19 cellular contexts compared by ENCODE assay signal in genomic region chr11:95014184-95014821, GRCh38. TPM values are rescaled to one million over a fixed set of nuclear protein-coding genes. Genes with fewer than 3 reads are reported as not detected.
DNase-seq lines count a peak whose midpoint lies in the region; ATAC-seq, FAIRE-seq and TF ChIP-seq lines count a peak whose summit lies in the region.
"Had no signal": no experiment of that assay in that cellular context is flagged by ENCODE, and none has a peak within 500 bp of the region (broad histone marks: within the 10 kb centered on the region; RNA-seq: fewer than 3 reads in every experiment).

No MANE protein-coding gene starts in this region.

- TF ChIP-seq EP300 in HepG2 (IDR thresholded peaks at IDR 0.05; ENCODE audit: low read depth in 2 of 2, low read length in 2 of 2) = no peak
- TF ChIP-seq EP300 in HepG2 (CRISPR knock-in tag; IDR thresholded peaks at IDR 0.05; ENCODE audit: borderline replicate concordance) = no peak

- H3K36me3 ChIP-seq in HepG2 (replicated peaks in 1 of 2; ENCODE audit: control insufficient read depth in 1 of 2, insufficient read depth in 2 of 2, low read length in 2 of 2) (no peaks in the 10 kb centered on the region), right lobe of liver (no peaks in the 10 kb centered on the region), psoas muscle (ENCODE audit: insufficient read depth in 1 of 2, low read depth in 1 of 2) (no peaks in the 10 kb centered on the region)

- no peak overlapping the region for H3K4me3 ChIP-seq in HepG2 (replicated peaks in 1 of 3; ENCODE audit: insufficient read depth in 1 of 3, low read depth in 2 of 3, low read length in 3 of 3)
- no peak overlapping the region for H3K4me3 ChIP-seq in right lobe of liver
- H3K4me3 ChIP-seq in psoas muscle = no peak overlapping the region
- H3K4me3 ChIP-seq: A549, GM23338 had no signal

- H3K4me1 ChIP-seq in HepG2 (ENCODE audit: insufficient read depth, low read length) = no peaks in the 10 kb centered on the region
- H3K4me1 ChIP-seq in right lobe of liver = no peaks in the 10 kb centered on the region
- no peaks in the 10 kb centered on the region for H3K4me1 ChIP-seq in psoas muscle
- H3K4me1 ChIP-seq: A549 had no signal

- H3K27ac ChIP-seq in HepG2 (ENCODE audit: extremely low read length, insufficient read depth, low read length) (no peak overlapping the region), right lobe of liver (no peak overlapping the region), psoas muscle (no peak overlapping the region)
- H3K27ac ChIP-seq: 22Rv1, A549, C4-2B had no signal

- TF ChIP-seq POLR2A in HepG2 (IDR thresholded peaks at IDR 0.05; ENCODE audit: insufficient read depth in 1 of 2, low read depth in 2 of 2, low read length in 2 of 2) = no peak
- TF ChIP-seq POLR2A in right lobe of liver (IDR thresholded peaks at IDR 0.05) = no peak

- no peak for TF ChIP-seq CTCF in HepG2 (CRISPR knock-in tag; IDR thresholded peaks at IDR 0.05)
- no peak for TF ChIP-seq CTCF in right lobe of liver (IDR thresholded peaks at IDR 0.05)
- no peak for TF ChIP-seq CTCF in psoas muscle (IDR thresholded peaks at IDR 0.05)

- no peak overlapping the region for H3K4me2 ChIP-seq in HepG2 (ENCODE audit: low read depth, low read length)
- H3K4me2 ChIP-seq: A549, GM23338 had no signal

- H3K9me3 ChIP-seq in HepG2 (ENCODE audit: low read length) (no peaks in the 10 kb centered on the region), right lobe of liver (no peaks in the 10 kb centered on the region), psoas muscle (no peaks in the 10 kb centered on the region)
- H3K9me3 ChIP-seq: A549, Caco-2 had no signal

- POLR2A ChIA-PET in HepG2 (lab: Yijun Ruan, JAX) = no interaction called here

- CTCF ChIA-PET in HepG2 (lab: Yijun Ruan, JAX; ENCODE audit: low intra/inter-chr PET ratio, low total read pairs) = no interaction called here

- ATAC-seq in HepG2 = peak; percentile 59; the same call in 2 of the 3 replicates
- no peak for ATAC-seq in right lobe of liver
- ATAC-seq in HG03378 (IDR thresholded peaks at IDR 0.05; ENCODE audit: unreplicated experiment) = no peak
- ATAC-seq in psoas muscle = no peak
- ATAC-seq: A549, GM23338, HCT116 had no signal

- H4K20me1 ChIP-seq in HepG2 (ENCODE audit: insufficient read depth, low read length) = no peaks in the 10 kb centered on the region

- intact Hi-C loops in HepG2 (cut with micrococcal nuclease; ENCODE audit: unreplicated experiment) = no loop called here
- intact Hi-C loops in right lobe of liver (cut with DNase I) = no loop called here
- intact Hi-C loops in psoas muscle (cut with DNase I) = no loop called here

- H2AFZ ChIP-seq in HepG2 (ENCODE audit: low read length) = no peak overlapping the region
- H2AFZ ChIP-seq: GM23338 had no signal

- no peak for FAIRE-seq in HepG2 (lab: Jason Lieb, UNC)
- FAIRE-seq: A549, D721Med had no signal

- DNase-seq in HepG2 (ENCODE audit: low spot score) (no peak), right lobe of liver (no peak), cerebellum (ENCODE audit: low spot score) (peak; percentile 62), NCI-H446 (lab: John Stamatoyannopoulos, UW) (no peak), psoas muscle (no peak)
- DNase-seq: AML-193; Caco-2; CD4-positive, alpha-beta T cell; GF-D8; H7; HFFc6 had no signal

- H3K27me3 ChIP-seq in HepG2 (ENCODE audit: control insufficient read depth in 1 of 2, insufficient read depth in 2 of 2, low read length in 2 of 2) = peaks cover 3 to 11% of the 10 kb centered on the region in 2 experiments; a peak in 2 of 5 replicates
- H3K27me3 ChIP-seq in right lobe of liver = no peaks in the 10 kb centered on the region
- H3K27me3 ChIP-seq in psoas muscle (ENCODE audit: insufficient read depth in 3 of 3, low read length in 2 of 3) = peaks cover 0 to 4% (median 0%) of the 10 kb centered on the region in 3 donors

- BruUV-seq in HepG2 (replicated peaks; lab: Mats Ljungman, UMichigan) = no TSS peak

- WGBS in HepG2 (ENCODE audit: low lambda C conversion rate) = 23% methylated on average over 6 of the region's 12 CpGs
- 70% methylated on average over 4 of the region's 12 CpGs for WGBS in right lobe of liver (ENCODE audit: insufficient coverage, low coverage, low lambda C conversion rate, missing lambda C conversion rate)
- 69 to 77% (median 76%) methylated on average over 12 of the region's 12 CpGs for WGBS in psoas muscle, 3 donors

- no peak for TF ChIP-seq RAD21 in HepG2 (CRISPR knock-in tag; IDR thresholded peaks at IDR 0.05)

- in situ Hi-C loops in HepG2 (cut with HindIII; ENCODE audit: extremely low pct_ligation_motif_present, low pct_unique_long_range_greater_than_20kb) = no loop called here

- no peak overlapping the region for H3K9ac ChIP-seq in HepG2 (ENCODE audit: insufficient read depth, low read depth, low read length)

- H3K79me2 ChIP-seq in HepG2 (ENCODE audit: insufficient read depth, low read length) = no peaks in the 10 kb centered on the region

RNA-seq across cellular contexts. Expression of gene KDM4E, which starts 10.8 kb away (rescaled TPM):
- total RNA-seq in HepG2 (2016; rRNA removed; fragmentation: Illumina TruSeq; extraction: Trizol) (not detected in 2 replicates), right lobe of liver (not detected), cerebellum (not detected), psoas muscle (not detected)
- not detected in 2 replicates for total RNA-seq in HepG2 (2016; cell fraction: cytosol; rRNA removed; fragmentation: Illumina TruSeq; extraction: Trizol; ENCODE audit: low read depth)
- not detected in 2 replicates for total RNA-seq in HepG2 (2016; cell fraction: insoluble cytoplasmic fraction; rRNA removed; fragmentation: Illumina TruSeq; extraction: Trizol)
- total RNA-seq in HepG2 (2016; cell fraction: membrane; rRNA removed; fragmentation: Illumina TruSeq; extraction: Trizol) = not detected in 2 replicates
- total RNA-seq in HepG2 (2016; cell fraction: nucleus; rRNA removed; fragmentation: Illumina TruSeq; extraction: Trizol) = not detected in 2 replicates
- polyA plus RNA-seq in HepG2 (2011; rRNA removed) (not detected in 2 replicates), psoas muscle (not detected)
- polyA plus RNA-seq in HepG2 (2011; cell fraction: cytosol; rRNA removed) = not detected in 2 replicates
- not detected in 2 replicates for polyA plus RNA-seq in HepG2 (2011; cell fraction: nucleus; rRNA removed)
- polyA plus RNA-seq in HepG2 (2012) = not detected in 2 replicates
- not detected in 2 replicates for polyA plus RNA-seq in HepG2 (2016; cell fraction: cytosol; fragmentation: Illumina TruSeq; extraction: Trizol; ENCODE audit: low read depth)
- polyA plus RNA-seq in HepG2 (2016; cell fraction: insoluble cytoplasmic fraction; fragmentation: Illumina TruSeq; extraction: Trizol; ENCODE audit: low read depth) = not detected in 2 replicates
- not detected in 2 replicates for polyA plus RNA-seq in HepG2 (2016; cell fraction: membrane; fragmentation: Illumina TruSeq; extraction: Trizol; ENCODE audit: low read depth)
- not detected in 2 replicates for polyA plus RNA-seq in HepG2 (2016; cell fraction: nucleus; fragmentation: Illumina TruSeq; extraction: Trizol; ENCODE audit: insufficient read depth, low read depth)
- not detected in 2 replicates for polyA minus RNA-seq in HepG2 (2011; rRNA and poly(A)+ RNA removed; ENCODE audit: low replicate concordance)
- not detected in 2 replicates for polyA minus RNA-seq in HepG2 (2011; cell fraction: cytosol; rRNA and poly(A)+ RNA removed)
- polyA minus RNA-seq in HepG2 (2011; cell fraction: nucleus; rRNA and poly(A)+ RNA removed) = not detected in 2 replicates
- total RNA-seq: Caco-2; CD4-positive, alpha-beta T cell; GM23338; H7; HFFc6 had no signal
- polyA plus RNA-seq: A549, BJ, GM23338 had no signal

RNA-seq across cellular contexts. Expression of gene KDM4F, which starts 34.9 kb away (rescaled TPM):
- total RNA-seq in HepG2 (2016; rRNA removed; fragmentation: Illumina TruSeq; extraction: Trizol) (not detected in 2 replicates), right lobe of liver (not detected), cerebellum (not detected), psoas muscle (not detected)
- total RNA-seq in HepG2 (2016; cell fraction: cytosol; rRNA removed; fragmentation: Illumina TruSeq; extraction: Trizol; ENCODE audit: low read depth) = not detected in 2 replicates
- total RNA-seq in HepG2 (2016; cell fraction: insoluble cytoplasmic fraction; rRNA removed; fragmentation: Illumina TruSeq; extraction: Trizol) = not detected in 2 replicates
- not detected in 2 replicates for total RNA-seq in HepG2 (2016; cell fraction: membrane; rRNA removed; fragmentation: Illumina TruSeq; extraction: Trizol)
- total RNA-seq in HepG2 (2016; cell fraction: nucleus; rRNA removed; fragmentation: Illumina TruSeq; extraction: Trizol) = not detected in 2 replicates
- polyA plus RNA-seq in HepG2 (2011; rRNA removed) (not detected in 2 replicates), psoas muscle (not detected)
- not detected in 2 replicates for polyA plus RNA-seq in HepG2 (2011; cell fraction: cytosol; rRNA removed)
- not detected in 2 replicates for polyA plus RNA-seq in HepG2 (2011; cell fraction: nucleus; rRNA removed)
- polyA plus RNA-seq in HepG2 (2012) = not detected in 2 replicates
- polyA plus RNA-seq in HepG2 (2016; cell fraction: cytosol; fragmentation: Illumina TruSeq; extraction: Trizol; ENCODE audit: low read depth) = not detected in 2 replicates
- not detected in 2 replicates for polyA plus RNA-seq in HepG2 (2016; cell fraction: insoluble cytoplasmic fraction; fragmentation: Illumina TruSeq; extraction: Trizol; ENCODE audit: low read depth)
- not detected in 2 replicates for polyA plus RNA-seq in HepG2 (2016; cell fraction: membrane; fragmentation: Illumina TruSeq; extraction: Trizol; ENCODE audit: low read depth)
- polyA plus RNA-seq in HepG2 (2016; cell fraction: nucleus; fragmentation: Illumina TruSeq; extraction: Trizol; ENCODE audit: insufficient read depth, low read depth) = not detected in 2 replicates
- not detected in 2 replicates for polyA minus RNA-seq in HepG2 (2011; rRNA and poly(A)+ RNA removed; ENCODE audit: low replicate concordance)
- not detected in 2 replicates for polyA minus RNA-seq in HepG2 (2011; cell fraction: cytosol; rRNA and poly(A)+ RNA removed)
- polyA minus RNA-seq in HepG2 (2011; cell fraction: nucleus; rRNA and poly(A)+ RNA removed) = not detected in 2 replicates
- total RNA-seq: Caco-2; CD4-positive, alpha-beta T cell; GM23338; H7; HFFc6 had no signal
- polyA plus RNA-seq: A549, BJ, GM23338 had no signal

RNA-seq across cellular contexts. Expression of gene KDM4D, which starts 40.8 kb away (rescaled TPM):
- total RNA-seq in HepG2 (2016; rRNA removed; fragmentation: Illumina TruSeq; extraction: Trizol) (1.3 and 2.0 TPM in 2 replicates), right lobe of liver (under 1 TPM; 0.07 to 0.80 (median 0.18) TPM), cerebellum (1.8 TPM), psoas muscle (under 1 TPM; 0.30 to 0.82 (median 0.53) TPM)
- total RNA-seq in HepG2 (2016; cell fraction: cytosol; rRNA removed; fragmentation: Illumina TruSeq; extraction: Trizol; ENCODE audit: low read depth) = 0.44 and 0.61 TPM in 2 replicates
- total RNA-seq in HepG2 (2016; cell fraction: insoluble cytoplasmic fraction; rRNA removed; fragmentation: Illumina TruSeq; extraction: Trizol) = 1.3 and 1.8 TPM in 2 replicates
- 0.83 and 1.2 TPM in 2 replicates for total RNA-seq in HepG2 (2016; cell fraction: membrane; rRNA removed; fragmentation: Illumina TruSeq; extraction: Trizol)
- total RNA-seq in HepG2 (2016; cell fraction: nucleus; rRNA removed; fragmentation: Illumina TruSeq; extraction: Trizol) = 1.3 TPM in 2 replicates
- polyA plus RNA-seq in HepG2 (2011; rRNA removed) (0.96 and 1.4 TPM in 2 replicates), psoas muscle (under 1 TPM; 0.15 to 0.91 (median 0.63) TPM)
- polyA plus RNA-seq in HepG2 (2011; cell fraction: cytosol; rRNA removed) = 1.3 and 1.5 TPM in 2 replicates
- polyA plus RNA-seq in HepG2 (2011; cell fraction: nucleus; rRNA removed) = 0.90 and 1.0 TPM in 2 replicates
- 1.0 and 1.3 TPM in 2 replicates for polyA plus RNA-seq in HepG2 (2012)
- 0.07 and 0.12 TPM in 2 replicates for polyA plus RNA-seq in HepG2 (2016; cell fraction: cytosol; fragmentation: Illumina TruSeq; extraction: Trizol; ENCODE audit: low read depth)
- 1.7 and 2.0 TPM in 2 replicates for polyA plus RNA-seq in HepG2 (2016; cell fraction: insoluble cytoplasmic fraction; fragmentation: Illumina TruSeq; extraction: Trizol; ENCODE audit: low read depth)
- 0.34 and 0.38 TPM in 2 replicates for polyA plus RNA-seq in HepG2 (2016; cell fraction: membrane; fragmentation: Illumina TruSeq; extraction: Trizol; ENCODE audit: low read depth)
- 0.82 and 1.1 TPM in 2 replicates for polyA plus RNA-seq in HepG2 (2016; cell fraction: nucleus; fragmentation: Illumina TruSeq; extraction: Trizol; ENCODE audit: insufficient read depth, low read depth)
- 1.8 and 3.3 TPM in 2 replicates for polyA minus RNA-seq in HepG2 (2011; rRNA and poly(A)+ RNA removed; ENCODE audit: low replicate concordance)
- polyA minus RNA-seq in HepG2 (2011; cell fraction: cytosol; rRNA and poly(A)+ RNA removed) = 0.89 and 0.97 TPM in 2 replicates
- polyA minus RNA-seq in HepG2 (2011; cell fraction: nucleus; rRNA and poly(A)+ RNA removed) = 1.5 and 2.3 TPM in 2 replicates

RNA-seq across cellular contexts. Expression of gene CWC15, which starts 40.9 kb away (rescaled TPM):
- total RNA-seq in HepG2 (2016; rRNA removed; fragmentation: Illumina TruSeq; extraction: Trizol) = 61.2 and 73.7 TPM in 2 replicates
- 41.5 and 45.6 TPM in 2 replicates for total RNA-seq in HepG2 (2016; cell fraction: cytosol; rRNA removed; fragmentation: Illumina TruSeq; extraction: Trizol; ENCODE audit: low read depth)
- 63.8 and 74.1 TPM in 2 replicates for total RNA-seq in HepG2 (2016; cell fraction: insoluble cytoplasmic fraction; rRNA removed; fragmentation: Illumina TruSeq; extraction: Trizol)
- 40.8 and 43.7 TPM in 2 replicates for total RNA-seq in HepG2 (2016; cell fraction: membrane; rRNA removed; fragmentation: Illumina TruSeq; extraction: Trizol)
- 42.3 and 46.0 TPM in 2 replicates for total RNA-seq in HepG2 (2016; cell fraction: nucleus; rRNA removed; fragmentation: Illumina TruSeq; extraction: Trizol)
- 26.0 and 27.6 TPM in 2 replicates for polyA plus RNA-seq in HepG2 (2011; rRNA removed)
- 10.0 and 18.5 TPM in 2 replicates for polyA plus RNA-seq in HepG2 (2011; cell fraction: cytosol; rRNA removed)
- polyA plus RNA-seq in HepG2 (2011; cell fraction: nucleus; rRNA removed) = 18.8 and 23.9 TPM in 2 replicates
- polyA plus RNA-seq in HepG2 (2012) = 40.3 and 49.4 TPM in 2 replicates
- polyA plus RNA-seq in HepG2 (2016; cell fraction: cytosol; fragmentation: Illumina TruSeq; extraction: Trizol; ENCODE audit: low read depth) = 39.3 and 49.7 TPM in 2 replicates
- 85.1 and 88.1 TPM in 2 replicates for polyA plus RNA-seq in HepG2 (2016; cell fraction: insoluble cytoplasmic fraction; fragmentation: Illumina TruSeq; extraction: Trizol; ENCODE audit: low read depth)
- 42.4 and 46.8 TPM in 2 replicates for polyA plus RNA-seq in HepG2 (2016; cell fraction: membrane; fragmentation: Illumina TruSeq; extraction: Trizol; ENCODE audit: low read depth)
- polyA plus RNA-seq in HepG2 (2016; cell fraction: nucleus; fragmentation: Illumina TruSeq; extraction: Trizol; ENCODE audit: insufficient read depth, low read depth) = 79.7 TPM in 2 replicates
- 4.7 and 10.9 TPM in 2 replicates for polyA minus RNA-seq in HepG2 (2011; rRNA and poly(A)+ RNA removed; ENCODE audit: low replicate concordance)
- polyA minus RNA-seq in HepG2 (2011; cell fraction: cytosol; rRNA and poly(A)+ RNA removed) = 10.6 and 13.9 TPM in 2 replicates
- polyA minus RNA-seq in HepG2 (2011; cell fraction: nucleus; rRNA and poly(A)+ RNA removed) = 60.4 and 61.5 TPM in 2 replicates
- 10 to 100 TPM; 23.5 to 31.0 (median 26.7) TPM for total RNA-seq in right lobe of liver
- 44.7 TPM for total RNA-seq in cerebellum
- total RNA-seq in psoas muscle = 10 to 100 TPM; 81.4 to 91.6 (median 83.3) TPM
- polyA plus RNA-seq in psoas muscle = 10 to 100 TPM; 71.4 to 89.7 (median 72.4) TPM

RNA-seq across cellular contexts. Expression of gene SRSF8, which starts 52.4 kb away (rescaled TPM):
- total RNA-seq in HepG2 (2016; rRNA removed; fragmentation: Illumina TruSeq; extraction: Trizol) (25.8 and 33.0 TPM in 2 replicates), right lobe of liver (10 to 100 TPM; 12.5 to 25.1 (median 19.9) TPM), cerebellum (29.7 TPM), psoas muscle (10 to 100 TPM; 26.6 to 35.3 (median 29.7) TPM)
- total RNA-seq in HepG2 (2016; cell fraction: cytosol; rRNA removed; fragmentation: Illumina TruSeq; extraction: Trizol; ENCODE audit: low read depth) = 9.6 and 12.2 TPM in 2 replicates
- 23.0 and 30.3 TPM in 2 replicates for total RNA-seq in HepG2 (2016; cell fraction: insoluble cytoplasmic fraction; rRNA removed; fragmentation: Illumina TruSeq; extraction: Trizol)
- 27.0 and 27.8 TPM in 2 replicates for total RNA-seq in HepG2 (2016; cell fraction: membrane; rRNA removed; fragmentation: Illumina TruSeq; extraction: Trizol)
- 15.5 and 15.9 TPM in 2 replicates for total RNA-seq in HepG2 (2016; cell fraction: nucleus; rRNA removed; fragmentation: Illumina TruSeq; extraction: Trizol)
- polyA plus RNA-seq in HepG2 (2011; rRNA removed) (21.8 and 22.2 TPM in 2 replicates), psoas muscle (10 to 100 TPM; 17.7 to 24.8 (median 21.7) TPM)
- 13.2 and 19.2 TPM in 2 replicates for polyA plus RNA-seq in HepG2 (2011; cell fraction: cytosol; rRNA removed)
- polyA plus RNA-seq in HepG2 (2011; cell fraction: nucleus; rRNA removed) = 10.1 and 13.8 TPM in 2 replicates
- 22.3 and 23.1 TPM in 2 replicates for polyA plus RNA-seq in HepG2 (2012)
- polyA plus RNA-seq in HepG2 (2016; cell fraction: cytosol; fragmentation: Illumina TruSeq; extraction: Trizol; ENCODE audit: low read depth) = 15.5 and 15.7 TPM in 2 replicates
- 39.8 and 40.4 TPM in 2 replicates for polyA plus RNA-seq in HepG2 (2016; cell fraction: insoluble cytoplasmic fraction; fragmentation: Illumina TruSeq; extraction: Trizol; ENCODE audit: low read depth)
- 26.1 and 26.7 TPM in 2 replicates for polyA plus RNA-seq in HepG2 (2016; cell fraction: membrane; fragmentation: Illumina TruSeq; extraction: Trizol; ENCODE audit: low read depth)
- 25.6 and 28.8 TPM in 2 replicates for polyA plus RNA-seq in HepG2 (2016; cell fraction: nucleus; fragmentation: Illumina TruSeq; extraction: Trizol; ENCODE audit: insufficient read depth, low read depth)
- polyA minus RNA-seq in HepG2 (2011; rRNA and poly(A)+ RNA removed; ENCODE audit: low replicate concordance) = 18.5 and 20.8 TPM in 2 replicates
- polyA minus RNA-seq in HepG2 (2011; cell fraction: cytosol; rRNA and poly(A)+ RNA removed) = 8.7 and 9.5 TPM in 2 replicates
- polyA minus RNA-seq in HepG2 (2011; cell fraction: nucleus; rRNA and poly(A)+ RNA removed) = 11.7 and 14.9 TPM in 2 replicates
